In genomic region chr14:103395245-103395644, GRCh38 we compare ENCODE assay signal across 9 cellular contexts. TPM values are rescaled to one million over a fixed set of nuclear protein-coding genes. Genes with fewer than 3 reads are reported as not detected.
DNase-seq lines count a peak whose midpoint lies in the region; ATAC-seq and TF ChIP-seq lines count a peak whose summit lies in the region.
"Had no signal": no experiment of that assay in that cellular context is flagged by ENCODE, and none has a peak within 500 bp of the region (broad histone marks: within the 10 kb centered on the region; RNA-seq: fewer than 3 reads in every experiment).

No MANE protein-coding gene starts in this region.

- no peaks in the 10 kb centered on the region for H3K9me3 Mint-ChIP-seq in Calu3 (ENCODE audit: low read depth, unreplicated experiment)
- H3K9me3 Mint-ChIP-seq in osteocyte (ENCODE audit: unreplicated experiment), result no peaks in the 10 kb centered on the region

- H3K4me3 ChIP-seq in brain microvascular endothelial cell (ENCODE audit: low read depth, low read length), result no peak overlapping the region
- H3K4me3 ChIP-seq: SJSA1 had no signal

- no peak for ATAC-seq in HG03108 (IDR thresholded peaks at IDR 0.05; ENCODE audit: unreplicated experiment)
- no peak for ATAC-seq in HG02588 (IDR thresholded peaks at IDR 0.05; ENCODE audit: unreplicated experiment)

- in situ Hi-C loops in brain microvascular endothelial cell (cut with HindIII; ENCODE audit: low pct_ligation_motif_present, low sequenced_read_pairs), result no loop called here

- DNase-seq in Calu3, result no peak
- no peak for DNase-seq in HEK293T (ENCODE audit: extremely low spot score)
- DNase-seq in brain microvascular endothelial cell, result peak; percentile 28
- no peak for DNase-seq in osteocyte (ENCODE audit: extremely low spot score, unreplicated experiment)
- no peak for DNase-seq in pons (ENCODE audit: low spot score)
- DNase-seq: posterior cingulate gyrus had no signal

- H3K36me3 ChIP-seq in brain microvascular endothelial cell (replicated peaks), result no peaks in the 10 kb centered on the region

- TF ChIP-seq CTCF in Calu3 (IDR thresholded peaks at IDR 0.05; ENCODE audit: unreplicated experiment), result no peak
- TF ChIP-seq CTCF in brain microvascular endothelial cell (IDR thresholded peaks at IDR 0.05; ENCODE audit: low read depth, low read length, missing control alignments), result no peak
- TF ChIP-seq CTCF in osteocyte (IDR thresholded peaks at IDR 0.05), result no peak

- peak overlapping the region; percentile 10 for H3K27ac ChIP-seq in brain microvascular endothelial cell
- H3K27ac ChIP-seq: SJSA1 had no signal

- no peak overlapping the region for H3K27ac Mint-ChIP-seq in Calu3 (ENCODE audit: unreplicated experiment)
- peak overlapping the region; percentile 55 for H3K27ac Mint-ChIP-seq in osteocyte (ENCODE audit: unreplicated experiment)

- no peaks in the 10 kb centered on the region for H3K27me3 ChIP-seq in brain microvascular endothelial cell (replicated peaks)
- H3K27me3 ChIP-seq: SJSA1 had no signal

- no TSS peak for BruUV-seq in Calu3 (replicated peaks; lab: Mats Ljungman, UMichigan)

- H3K36me3 Mint-ChIP-seq in Calu3 (ENCODE audit: insufficient read depth, unreplicated experiment) (no peaks in the 10 kb centered on the region), osteocyte (ENCODE audit: unreplicated experiment) (no peaks in the 10 kb centered on the region)

- H3K27me3 Mint-ChIP-seq in Calu3 (ENCODE audit: unreplicated experiment), result no peaks in the 10 kb centered on the region
- H3K27me3 Mint-ChIP-seq in osteocyte (ENCODE audit: unreplicated experiment), result no peaks in the 10 kb centered on the region

- H3K4me1 Mint-ChIP-seq in Calu3 (ENCODE audit: low read depth, unreplicated experiment), result peaks cover 34% of the 10 kb centered on the region
- H3K4me1 Mint-ChIP-seq in osteocyte (ENCODE audit: unreplicated experiment), result peaks cover 61% of the 10 kb centered on the region

- H3K4me3 Mint-ChIP-seq in Calu3 (ENCODE audit: low read depth, unreplicated experiment) (peak overlapping the region; percentile 5), osteocyte (ENCODE audit: unreplicated experiment) (no peak overlapping the region)

- POLR2A ChIA-PET in HEK293T (lab: Yijun Ruan, JAX), result interaction anchor here (3.2 kb wide), 1 partner anchor 61 kb away, joined by 14 read pairs; the partner anchor contains the start of gene EIF5

- intact Hi-C loops in Calu3 (cut with micrococcal nuclease; ENCODE audit: unreplicated experiment), result no loop called here

- CTCF ChIA-PET in Calu3 (lab: Charles Lee), result no interaction called here
- CTCF ChIA-PET in HEK293T (lab: Yijun Ruan, JAX), result no interaction called here

TF ChIP-seq in HEK293T, 16 proteins besides CTCF, POLR2A, EP300 and RAD21:
- peak; percentile 41; the same call in 1 of the 2 replicates for TF ChIP-seq ZNF384 (IDR thresholded peaks at IDR 0.05)
- no peak for TF ChIP-seq HDGF (IDR thresholded peaks at IDR 0.05; ENCODE audit: borderline replicate concordance)

RNA-seq across cellular contexts. Expression of gene MARK3, which starts 10.0 kb away (rescaled TPM):
- 76.0 and 79.5 TPM in 2 replicates for total RNA-seq in Calu3 (2022)
- total RNA-seq in osteocyte, result 81.7 and 84.2 TPM in 2 replicates
